10 cellular contexts compared by ENCODE assay signal in genomic region chr14:39841088-39841487, GRCh38.
DNase-seq lines count a peak whose midpoint lies in the region; ATAC-seq and TF ChIP-seq lines count a peak whose summit lies in the region.
"Had no signal": no experiment of that assay in that cellular context is flagged by ENCODE, and none has a peak within 500 bp of the region (broad histone marks: within the 10 kb centered on the region; RNA-seq: fewer than 3 reads in every experiment).

No MANE protein-coding gene starts in this region.

- H3K4me1 ChIP-seq in vagina, result no peaks in the 10 kb centered on the region

- H3K27ac ChIP-seq in vagina, result no peak overlapping the region

- no peak for TF ChIP-seq CTCF in vagina (IDR thresholded peaks at IDR 0.05)

- no peak overlapping the region for H3K4me3 ChIP-seq in vagina

- no peaks in the 10 kb centered on the region for H3K36me3 ChIP-seq in vagina

- ATAC-seq in GM18858 (IDR thresholded peaks at IDR 0.05; ENCODE audit: unreplicated experiment) (peak; percentile 39), HG02798 (IDR thresholded peaks at IDR 0.05; ENCODE audit: poor library complexity, unreplicated experiment) (peak; percentile 70)

- no peaks in the 10 kb centered on the region for H3K9me3 ChIP-seq in vagina

- H3K27me3 ChIP-seq in vagina, result no peaks in the 10 kb centered on the region

- TF ChIP-seq POLR2A in vagina (IDR thresholded peaks at IDR 0.05), result no peak

- DNase-seq in MV-4-11 (lab: John Stamatoyannopoulos, UW) (peak; percentile 45), glomerular visceral epithelial cell (ENCODE audit: extremely low spot score) (peak; percentile 6), hepatic stellate cell (ENCODE audit: low spot score) (no peak), NCI-H774 (lab: John Stamatoyannopoulos, UW) (no peak), vagina (ENCODE audit: extremely low spot score in 2 of 2) (no peak)
- no peak for DNase-seq in activated naive CD4-positive, alpha-beta T cell treated with anti-CD3 and anti-CD28 coated beads, Interleukin-2, amount 50 U/mL, for 16 hours
- DNase-seq: activated gamma-delta T cell treated with Interleukin-2 at 50 U/mL for 16 hours, occipital lobe had no signal

- intact Hi-C loops in vagina (cut with DNase I), result no loop called here

Comparison
In these comparisons a context has a peak if more than half of its experiments do, and no peak if none do; other contexts are left out.
1. DNase-seq: peak in MV-4-11 (single experiment) and glomerular visceral epithelial cell (single experiment); none in activated naive CD4-positive, alpha-beta T cell treated with anti-CD3 and anti-CD28 coated beads, Interleukin-2, amount 50 U/mL, for 16 hours (single experiment), hepatic stellate cell (single experiment), NCI-H774 (single experiment) and vagina (0 of 2).